8 cellular contexts compared by ENCODE assay signal in the genomic region with DNA sequence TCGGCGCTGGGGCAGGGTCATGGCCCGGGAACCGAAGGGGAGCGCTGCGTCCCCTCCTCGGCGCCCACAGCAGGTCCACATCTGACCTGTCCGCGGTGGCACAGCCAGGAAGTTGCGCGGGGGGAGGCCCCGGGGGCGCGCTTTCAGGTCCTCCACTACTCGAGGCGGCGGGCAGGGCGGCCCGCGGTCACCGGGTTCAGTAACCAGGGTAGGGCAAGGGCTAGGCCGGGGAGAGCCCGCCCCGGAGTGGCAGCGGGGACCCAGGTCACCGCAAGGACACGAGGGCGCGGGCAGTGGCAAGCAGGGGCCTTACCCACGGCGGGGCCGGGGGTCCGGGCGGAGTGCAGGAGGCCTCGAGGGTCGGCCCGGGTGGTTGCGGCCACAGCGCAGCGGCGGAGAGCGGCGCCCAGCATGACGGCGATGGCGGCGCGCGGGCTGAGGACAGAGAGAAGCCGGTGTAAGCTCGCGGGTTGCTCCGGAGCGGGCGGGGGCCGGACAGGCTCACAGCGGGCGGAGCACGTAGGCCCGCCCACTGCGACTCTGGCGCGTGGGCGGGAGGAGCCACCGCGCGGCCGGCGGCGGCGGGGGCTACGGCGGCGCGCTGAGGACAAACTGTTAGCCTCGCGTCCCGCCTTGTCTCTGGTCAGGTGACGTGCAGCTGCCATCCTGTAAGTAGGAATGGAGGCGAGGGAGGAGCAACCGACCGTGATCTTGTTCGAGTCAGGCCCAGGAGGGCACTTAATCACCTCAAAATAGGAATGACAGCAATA. TPM values are rescaled to one million over a fixed set of nuclear protein-coding genes. Genes with fewer than 3 reads are reported as not detected.
A peak's percentile ranks its signal among the peaks of the same experiment; 100 is the strongest.
DNase-seq lines count a peak whose midpoint lies in the region; ATAC-seq and TF ChIP-seq lines count a peak whose summit lies in the region.

A gene (minus strand): TSS at position 472 of the 770 bp plus-strand sequence. CDS start 59 bp downstream, at position 413.

- TF ChIP-seq RAD21 in neural cell (conservative IDR thresholded peaks at IDR 0.05) = no peak

- H3K9me3 ChIP-seq in HAP-1 (no peaks in the 10 kb centered on the region), neural cell (ENCODE audit: low read length) (no peaks in the 10 kb centered on the region)

- H3K9me2 ChIP-seq in neural cell (ENCODE audit: insufficient read depth, low read length) = no peaks in the 10 kb centered on the region

- in situ Hi-C loops in G401 (cut with HindIII; ENCODE audit: low sequenced_read_pairs) = no loop called here
- in situ Hi-C loops in HAP-1 (cut with MboI; ENCODE audit: low sequenced_read_pairs) = no loop called here

- no peaks in the 10 kb centered on the region for H4K20me1 ChIP-seq in neural cell (ENCODE audit: insufficient read depth)

- peak; percentile 74 for TF ChIP-seq EP300 in neural cell (conservative IDR thresholded peaks at IDR 0.05; ENCODE audit: poor library complexity, severe bottlenecking)

- peak within 1 kb of the TSS; percentile 72 for H3K4me2 ChIP-seq in neural cell (ENCODE audit: low read length)

- H3K4me1 Mint-ChIP-seq in stimulated activated naive CD8-positive, alpha-beta T cell treated with anti-CD3 and anti-CD28 coated beads, Interleukin-15, amount 100 ng/mL, for 72 hours = peaks cover 38% of the 10 kb centered on the region

- H3K9ac ChIP-seq in neural cell (ENCODE audit: low read length) = peak within 1 kb of the TSS; percentile 94

- H3K36me3 ChIP-seq in HAP-1 (replicated peaks) = peaks cover 22% of the 10 kb centered on the region
- H3K36me3 ChIP-seq in neural cell (ENCODE audit: insufficient read depth, low read length) = no peaks in the 10 kb centered on the region

- H3K4me3 Mint-ChIP-seq in stimulated activated naive CD8-positive, alpha-beta T cell treated with anti-CD3 and anti-CD28 coated beads, Interleukin-15, amount 100 ng/mL, for 72 hours = peak within 1 kb of the TSS; percentile 92 to 94

- H3K9me3 Mint-ChIP-seq in stimulated activated naive CD8-positive, alpha-beta T cell treated with anti-CD3 and anti-CD28 coated beads, Interleukin-15, amount 100 ng/mL, for 72 hours = no peaks in the 10 kb centered on the region

- H3K4me1 ChIP-seq in HAP-1 = peaks cover 24% of the 10 kb centered on the region

- H3K27me3 ChIP-seq in HAP-1 (ENCODE audit: low read depth) (no peaks in the 10 kb centered on the region), neural cell (ENCODE audit: insufficient read depth, low read depth, low read length) (no peaks in the 10 kb centered on the region)

- peak within 1 kb of the TSS; percentile 65 for H2AFZ ChIP-seq in neural cell (ENCODE audit: low read depth, low read length)

- peaks cover 7% of the 10 kb centered on the region for H3K27me3 Mint-ChIP-seq in stimulated activated naive CD8-positive, alpha-beta T cell treated with anti-CD3 and anti-CD28 coated beads, Interleukin-15, amount 100 ng/mL, for 72 hours

- ATAC-seq in stimulated activated naive CD8-positive, alpha-beta T cell treated with anti-CD3 and anti-CD28 coated beads, Interleukin-15, amount 100 ng/mL, for 72 hours = peak; percentile 96

- DNase-seq in G401 (ENCODE audit: low spot score) (peak; percentile 95), HAP-1 (ENCODE audit: low spot score in 2 of 2) (peak; percentile 99 to 100), M059J (ENCODE audit: low read depth) (peak; percentile 93), SHP77 treated with DMSO at 0.1 percent for 48 hours (lab: John Stamatoyannopoulos, UW) (peak; percentile 89), fibroblast of the aortic adventitia (ENCODE audit: low read depth) (peak; percentile 96)
- peak; percentile 96 for DNase-seq in activated effector memory CD4-positive, alpha-beta T cell treated with anti-CD3 and anti-CD28 coated beads, Interleukin-2, amount 50 U/mL, for 16 hours
- DNase-seq in stimulated activated naive CD8-positive, alpha-beta T cell treated with anti-CD3 and anti-CD28 coated beads, Interleukin-15, amount 100 ng/mL, for 72 hours = peak; percentile 93 to 95

- H3K27ac Mint-ChIP-seq in stimulated activated naive CD8-positive, alpha-beta T cell treated with anti-CD3 and anti-CD28 coated beads, Interleukin-15, amount 100 ng/mL, for 72 hours = peak within 1 kb of the TSS; percentile 97

- H3K27ac ChIP-seq in neural cell (ENCODE audit: low read length) = peak within 1 kb of the TSS; percentile 87

- peak within 1 kb of the TSS; percentile 96 for H3K4me3 ChIP-seq in HAP-1
- H3K4me3 ChIP-seq in fibroblast of the aortic adventitia (ENCODE audit: low read depth, low read length) = peak within 1 kb of the TSS; percentile 87
- H3K4me3 ChIP-seq in neural cell (ENCODE audit: low read length) = peak within 1 kb of the TSS; percentile 100

- no peaks in the 10 kb centered on the region for H3F3A ChIP-seq in neural cell (ENCODE audit: insufficient read depth, low read length, poor library complexity, severe bottlenecking)

- TF ChIP-seq CTCF in fibroblast of the aortic adventitia (IDR thresholded peaks at IDR 0.05; ENCODE audit: insufficient read depth, low read length) (no peak), neural cell (IDR thresholded peaks at IDR 0.05; ENCODE audit: poor library complexity, severe bottlenecking) (no peak)

- peaks cover 38% of the 10 kb centered on the region for H3K79me2 ChIP-seq in neural cell (replicated peaks; ENCODE audit: insufficient read depth, low read length)

TF ChIP-seq in neural cell, 6 proteins besides CTCF, POLR2A, EP300 and RAD21:
- peak; percentile 88 for TF ChIP-seq POLR2AphosphoS5 (IDR thresholded peaks at IDR 0.05)
- peak; percentile 69 for TF ChIP-seq TAF1 (IDR thresholded peaks at IDR 0.05; ENCODE audit: low read depth)
- peak; percentile 89 for TF ChIP-seq MXI1 (conservative IDR thresholded peaks at IDR 0.05; ENCODE audit: poor library complexity, severe bottlenecking)
- TF ChIP-seq, protein P1, sequence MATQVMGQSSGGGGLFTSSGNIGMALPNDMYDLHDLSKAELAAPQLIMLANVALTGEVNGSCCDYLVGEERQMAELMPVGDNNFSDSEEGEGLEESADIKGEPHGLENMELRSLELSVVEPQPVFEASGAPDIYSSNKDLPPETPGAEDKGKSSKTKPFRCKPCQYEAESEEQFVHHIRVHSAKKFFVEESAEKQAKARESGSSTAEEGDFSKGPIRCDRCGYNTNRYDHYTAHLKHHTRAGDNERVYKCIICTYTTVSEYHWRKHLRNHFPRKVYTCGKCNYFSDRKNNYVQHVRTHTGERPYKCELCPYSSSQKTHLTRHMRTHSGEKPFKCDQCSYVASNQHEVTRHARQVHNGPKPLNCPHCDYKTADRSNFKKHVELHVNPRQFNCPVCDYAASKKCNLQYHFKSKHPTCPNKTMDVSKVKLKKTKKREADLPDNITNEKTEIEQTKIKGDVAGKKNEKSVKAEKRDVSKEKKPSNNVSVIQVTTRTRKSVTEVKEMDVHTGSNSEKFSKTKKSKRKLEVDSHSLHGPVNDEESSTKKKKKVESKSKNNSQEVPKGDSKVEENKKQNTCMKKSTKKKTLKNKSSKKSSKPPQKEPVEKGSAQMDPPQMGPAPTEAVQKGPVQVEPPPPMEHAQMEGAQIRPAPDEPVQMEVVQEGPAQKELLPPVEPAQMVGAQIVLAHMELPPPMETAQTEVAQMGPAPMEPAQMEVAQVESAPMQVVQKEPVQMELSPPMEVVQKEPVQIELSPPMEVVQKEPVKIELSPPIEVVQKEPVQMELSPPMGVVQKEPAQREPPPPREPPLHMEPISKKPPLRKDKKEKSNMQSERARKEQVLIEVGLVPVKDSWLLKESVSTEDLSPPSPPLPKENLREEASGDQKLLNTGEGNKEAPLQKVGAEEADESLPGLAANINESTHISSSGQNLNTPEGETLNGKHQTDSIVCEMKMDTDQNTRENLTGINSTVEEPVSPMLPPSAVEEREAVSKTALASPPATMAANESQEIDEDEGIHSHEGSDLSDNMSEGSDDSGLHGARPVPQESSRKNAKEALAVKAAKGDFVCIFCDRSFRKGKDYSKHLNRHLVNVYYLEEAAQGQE (IDR thresholded peaks at IDR 0.05; ENCODE audit: borderline replicate concordance) = peak; percentile 55
- TF ChIP-seq EZH2 (IDR thresholded peaks at IDR 0.05; ENCODE audit: borderline replicate concordance, insufficient read depth, low read length, poor library complexity, severe bottlenecking) = no peak
- TF ChIP-seq SMC3 (conservative IDR thresholded peaks at IDR 0.05; ENCODE audit: poor library complexity) = peak; percentile 36

RNA-seq across cellular contexts. Expression of the gene that starts here (rescaled TPM):
- 290 and 313 TPM in 2 replicates for total RNA-seq in G401 (2014; rRNA removed; shearing (Covaris generic))
- 120 and 144 TPM in 2 replicates for total RNA-seq in M059J (2014; rRNA removed; shearing (Covaris generic))
- total RNA-seq in fibroblast of the aortic adventitia (ENCODE audit: low replicate concordance) = 5.3 and 63.0 TPM in 2 replicates
- 132 and 155 TPM in 2 replicates for polyA plus RNA-seq in neural cell
- 45.0 and 62.0 TPM in 2 replicates for polyA minus RNA-seq in neural cell

Comparison
In these comparisons a context has a peak if more than half of its experiments do, and no peak if none do; other contexts are left out.
1. Peak in every context shown above with its lines: DNase-seq, ATAC-seq, H3K4me3 ChIP-seq and H3K27ac ChIP-seq.